ENCODE assay signal across 10 cellular contexts in genomic region chrX:108298165-108298602, GRCh38.
"Had no signal": no experiment of that assay in that cellular context is flagged by ENCODE, and none has a peak within 500 bp of the region (broad histone marks: within the 10 kb centered on the region; RNA-seq: fewer than 3 reads in every experiment).

No MANE protein-coding gene starts in this region.

- H3K9me3 ChIP-seq: body of pancreas, upper lobe of left lung had no signal

- H3K27ac ChIP-seq: body of pancreas, upper lobe of left lung had no signal

- H3K36me3 Mint-ChIP-seq: naive thymus-derived CD4-positive, alpha-beta T cell had no signal

- DNase-seq: activated naive CD4-positive, alpha-beta T cell treated with anti-CD3 and anti-CD28 coated beads, Interleukin-2, amount 50 U/mL, for 16 hours; body of pancreas; effector memory CD8-positive, alpha-beta T cell; naive thymus-derived CD4-positive, alpha-beta T cell; SW 1271 had no signal

- H3K36me3 ChIP-seq: upper lobe of left lung had no signal

- H3K27me3 ChIP-seq: body of pancreas, upper lobe of left lung had no signal

- H3K27ac Mint-ChIP-seq: dendritic cell treated with granulocyte-macrophage colony-stimulating factor and Interleukin-4, amounts not matched to agents 40 ng/mL and 50 ng/mL, for 4 days; effector memory CD8-positive, alpha-beta T cell; naive thymus-derived CD4-positive, alpha-beta T cell; T-helper 2 cell treated with Interferon-gamma antibody and Interleukin-4, amounts not matched to agents 5 μg/mL and 100 μg/mL, for 36 hours had no signal

- H3K27me3 Mint-ChIP-seq: dendritic cell treated with granulocyte-macrophage colony-stimulating factor and Interleukin-4, amounts not matched to agents 40 ng/mL and 50 ng/mL, for 4 days had no signal

- H3K9me3 Mint-ChIP-seq: dendritic cell treated with granulocyte-macrophage colony-stimulating factor and Interleukin-4, amounts not matched to agents 40 ng/mL and 50 ng/mL, for 4 days; naive thymus-derived CD4-positive, alpha-beta T cell; T-helper 2 cell treated with Interferon-gamma antibody and Interleukin-4, amounts not matched to agents 5 μg/mL and 100 μg/mL, for 36 hours had no signal

- H3K4me3 Mint-ChIP-seq: dendritic cell treated with granulocyte-macrophage colony-stimulating factor and Interleukin-4, amounts not matched to agents 40 ng/mL and 50 ng/mL, for 4 days; effector memory CD8-positive, alpha-beta T cell; naive thymus-derived CD4-positive, alpha-beta T cell; T-helper 2 cell treated with Interferon-gamma antibody and Interleukin-4, amounts not matched to agents 5 μg/mL and 100 μg/mL, for 36 hours had no signal

- H3K4me3 ChIP-seq: body of pancreas, lung, upper lobe of left lung had no signal

- H3K4me1 ChIP-seq: body of pancreas, upper lobe of left lung had no signal

- ATAC-seq: activated CD4-positive, CD25-positive, alpha-beta regulatory T cell treated with anti-CD3 and anti-CD28 coated beads, Interleukin-2, amount 50 U/mL, for 24 hours; body of pancreas; effector memory CD8-positive, alpha-beta T cell; naive thymus-derived CD4-positive, alpha-beta T cell had no signal
